In genomic region chr1:2921970-2922686, GRCh38 we compare ENCODE assay signal across 8 cellular contexts.
DNase-seq lines count a peak whose midpoint lies in the region; ATAC-seq, FAIRE-seq and TF ChIP-seq lines count a peak whose summit lies in the region.

No MANE protein-coding gene starts in this region.

- POLR2A ChIA-PET in OCI-LY7 (lab: Charles Lee), result no interaction called here

- BruUV-seq in OCI-LY7 (replicated peaks; lab: Mats Ljungman, UMichigan), result no TSS peak

- FAIRE-seq in pancreas (lab: Jason Lieb, UNC), result no peak

- ATAC-seq in DND-41 (ENCODE audit: insufficient read depth, low read depth) (peak; percentile 66; the same call in 2 of the 3 replicates), pancreas (peak in 3 of 4 donors; percentile 67 to 84 (median 74)), GM18520 (IDR thresholded peaks at IDR 0.05; ENCODE audit: unreplicated experiment) (no peak), HG02642 (IDR thresholded peaks at IDR 0.05; ENCODE audit: poor library complexity, unreplicated experiment) (no peak)

- no peaks in the 10 kb centered on the region for H3K9me2 ChIP-seq in OCI-LY7 (ENCODE audit: insufficient read depth, low read length)

- H3K4me2 ChIP-seq in DND-41 (ENCODE audit: insufficient read depth, low read length) (no peak overlapping the region), OCI-LY7 (ENCODE audit: low read length) (no peak overlapping the region)

- no peak overlapping the region for H3K9ac ChIP-seq in DND-41 (ENCODE audit: low read depth, low read length)

- CTCF ChIA-PET in OCI-LY7 (lab: Charles Lee; ENCODE audit: unreplicated experiment), result no interaction called here

- intact Hi-C loops in OCI-LY7 (cut with micrococcal nuclease; ENCODE audit: unreplicated experiment), result no loop called here
- intact Hi-C loops in pancreas (cut with DNase I), result no loop called here

- WGBS in pancreas, 2 donors, result 15 to 22% methylated on average over 27 of the region's 27 CpGs

- DNase-seq in DND-41 (peak; percentile 17), OCI-LY7 (ENCODE audit: low spot score) (peak; percentile 15), pancreas (peak in 2 of 6 donors; percentile 22 to 82), SKM-1 treated with dmso at 0.1 percent for 144 hours (lab: John Stamatoyannopoulos, UW; ENCODE audit: unreplicated experiment) (no peak), NCI-H526 treated with DMSO at 0.1 percent for 48 hours (lab: John Stamatoyannopoulos, UW) (no peak)
- DNase-seq in activated naive CD4-positive, alpha-beta T cell treated with anti-CD3 and anti-CD28 coated beads, Interleukin-2, amount 50 U/mL, for 16 hours, result peak; percentile 45

- H2AFZ ChIP-seq in DND-41 (ENCODE audit: low read depth, low read length) (no peak overlapping the region), OCI-LY7 (ENCODE audit: low read length) (no peak overlapping the region)

- no peak overlapping the region for H3K27ac ChIP-seq in DND-41 (ENCODE audit: low read length)
- no peak overlapping the region for H3K27ac ChIP-seq in OCI-LY7 (ENCODE audit: low read depth, low read length, poor library complexity, severe bottlenecking)
- H3K27ac ChIP-seq in pancreas, result no peak overlapping the region

- H4K20me1 ChIP-seq in DND-41 (ENCODE audit: insufficient read depth, low read length) (no peaks in the 10 kb centered on the region; the same call in 1 of the 2 replicates), OCI-LY7 (ENCODE audit: insufficient read depth, low read length) (no peaks in the 10 kb centered on the region)

- H3K4me3 ChIP-seq in DND-41 (ENCODE audit: low read depth in 1 of 2, low read length in 2 of 2), result no peak overlapping the region
- no peak overlapping the region for H3K4me3 ChIP-seq in OCI-LY7 (ENCODE audit: low read depth, low read length, poor library complexity, severe bottlenecking)
- H3K4me3 ChIP-seq in pancreas, result no peak overlapping the region

- no peaks in the 10 kb centered on the region for H3K9me3 ChIP-seq in DND-41 (ENCODE audit: insufficient read depth, low read length, severe bottlenecking)
- H3K9me3 ChIP-seq in OCI-LY7 (ENCODE audit: low read length), result no peaks in the 10 kb centered on the region
- no peaks in the 10 kb centered on the region for H3K9me3 ChIP-seq in pancreas

- H3K27me3 ChIP-seq in DND-41 (ENCODE audit: insufficient read depth, low read length, poor library complexity), result no peaks in the 10 kb centered on the region
- no peaks in the 10 kb centered on the region for H3K27me3 ChIP-seq in pancreas

- TF ChIP-seq CTCF in DND-41 (IDR thresholded peaks at IDR 0.05; ENCODE audit: borderline replicate concordance, extremely low read depth, low read length, poor library complexity, severe bottlenecking) (peak; percentile 75), OCI-LY7 (conservative IDR thresholded peaks at IDR 0.05; ENCODE audit: low read length) (peak; percentile 72), pancreas (IDR thresholded peaks at IDR 0.05) (peak; percentile 39 to 67 (median 50))

- H3K79me2 ChIP-seq in DND-41 (ENCODE audit: insufficient read depth, low read length) (no peaks in the 10 kb centered on the region), OCI-LY7 (ENCODE audit: insufficient read depth, low read depth, low read length) (no peaks in the 10 kb centered on the region)

- H3K36me3 ChIP-seq in DND-41 (ENCODE audit: insufficient read depth, low read length), result no peaks in the 10 kb centered on the region
- H3K36me3 ChIP-seq in OCI-LY7 (ENCODE audit: insufficient read depth, low read length), result no peaks in the 10 kb centered on the region
- no peaks in the 10 kb centered on the region for H3K36me3 ChIP-seq in pancreas

- H3K4me1 ChIP-seq in DND-41 (ENCODE audit: insufficient read depth, low read length) (no peaks in the 10 kb centered on the region), OCI-LY7 (ENCODE audit: insufficient read depth, low read length, poor library complexity, severe bottlenecking) (no peaks in the 10 kb centered on the region), pancreas (peaks cover 0 to 3% (median 0%) of the 10 kb centered on the region in 3 donors)

Comparison
In these comparisons a context has a peak if more than half of its experiments do, and no peak if none do; other contexts are left out.
1. ATAC-seq: peak in DND-41 (single experiment) and pancreas (3 of 4); none in GM18520 (single experiment) and HG02642 (single experiment).
2. DNase-seq: peak in DND-41 (single experiment), OCI-LY7 (single experiment) and activated naive CD4-positive, alpha-beta T cell treated with anti-CD3 and anti-CD28 coated beads, Interleukin-2, amount 50 U/mL, for 16 hours (single experiment); none in SKM-1 treated with dmso at 0.1 percent for 144 hours (single experiment) and NCI-H526 treated with DMSO at 0.1 percent for 48 hours (single experiment).
3. Peak in every context shown above with its lines, with median percentiles within 50 percentile points of each other: CTCF ChIP-seq.